In the genomic region with DNA sequence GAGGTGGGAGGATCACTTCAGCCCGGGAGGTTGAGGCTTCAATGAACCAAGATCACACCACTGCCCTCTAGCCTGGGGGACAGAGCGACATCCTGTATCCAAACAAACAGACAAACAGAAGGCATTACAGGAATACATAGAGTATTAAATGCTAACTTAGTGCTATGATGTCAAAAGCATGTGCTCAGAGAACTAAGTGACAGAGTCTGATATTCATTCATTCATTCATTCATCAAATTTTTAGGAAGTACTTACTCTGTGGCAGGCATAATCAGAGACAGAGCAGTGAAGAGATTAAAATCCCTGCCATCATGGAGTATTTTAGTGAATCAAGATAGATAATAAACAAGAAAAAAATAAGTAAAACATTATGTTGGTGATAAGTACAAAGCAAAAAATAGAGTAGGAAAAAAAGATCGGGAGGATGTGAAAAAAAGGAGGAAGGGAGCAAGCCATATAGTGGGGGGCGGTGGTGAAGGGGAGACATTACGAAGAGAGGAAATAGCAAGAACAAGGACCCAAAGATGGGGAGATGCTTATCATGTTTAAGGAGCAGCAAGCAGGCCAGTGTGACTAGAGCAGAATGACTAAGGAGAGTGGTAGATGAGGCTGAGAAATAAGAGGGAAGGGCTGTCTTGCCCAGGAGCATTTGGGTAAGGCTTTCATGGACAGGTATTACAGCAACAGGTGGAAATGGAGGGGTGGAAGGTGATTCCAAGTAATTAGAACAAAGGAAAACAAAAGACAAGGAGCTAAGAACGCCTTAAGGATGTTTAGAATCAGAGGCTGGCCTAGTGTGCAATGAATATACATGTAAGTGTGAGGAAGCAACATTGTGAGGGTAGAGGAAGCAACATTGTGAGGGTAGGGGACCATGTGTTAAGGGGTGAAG, we compare ENCODE assay signal across 9 cellular contexts. TPM values are rescaled to one million over a fixed set of nuclear protein-coding genes. Genes with fewer than 3 reads are reported as not detected.
A peak's percentile ranks its signal among the peaks of the same experiment; 100 is the strongest.
DNase-seq lines count a peak whose midpoint lies in the region; ATAC-seq and TF ChIP-seq lines count a peak whose summit lies in the region.
"Had no signal": no experiment of that assay in that cellular context is flagged by ENCODE, and none has a peak within 500 bp of the region (broad histone marks: within the 10 kb centered on the region; RNA-seq: fewer than 3 reads in every experiment).

No MANE protein-coding gene starts in this region.

- H3K9me3 ChIP-seq in HUES6 (ENCODE audit: control insufficient read depth, insufficient read depth, low read depth, low read length) (no peaks in the 10 kb centered on the region), mesenchymal stem cell (ENCODE audit: control insufficient read depth, low read length) (no peaks in the 10 kb centered on the region), right atrium auricular region (no peaks in the 10 kb centered on the region)

- H4K91ac ChIP-seq in mesenchymal stem cell (ENCODE audit: low read length): no peak overlapping the region

- peaks cover 8% of the 10 kb centered on the region for H3K27me3 Mint-ChIP-seq in brain

- no peaks in the 10 kb centered on the region for H3K79me1 ChIP-seq in mesenchymal stem cell (replicated peaks; ENCODE audit: low read length, poor library complexity, severe bottlenecking)

- H3K36me3 ChIP-seq in ACC112 (ENCODE audit: insufficient read depth, low read length) (no peaks in the 10 kb centered on the region), HUES6 (ENCODE audit: control insufficient read depth, insufficient read depth, low read length) (no peaks in the 10 kb centered on the region), mesenchymal stem cell (ENCODE audit: control insufficient read depth in 1 of 2, insufficient read depth in 2 of 2, low read depth in 1 of 2, low read length in 2 of 2) (peaks cover 3 to 6% of the 10 kb centered on the region in 2 experiments), right atrium auricular region (no peaks in the 10 kb centered on the region)

- H2AFZ ChIP-seq in ACC112 (ENCODE audit: low read length, unreplicated experiment) (no peak overlapping the region), mesenchymal stem cell (ENCODE audit: low read depth, low read length) (no peak overlapping the region)

- H3K27ac ChIP-seq in ACC112 (ENCODE audit: low read depth, low read length) (peak overlapping the region; percentile 83), HUES6 (ENCODE audit: low read depth, low read length) (no peak overlapping the region), mesenchymal stem cell (ENCODE audit: low read length, poor library complexity, severe bottlenecking) (peak overlapping the region; percentile 17), right atrium auricular region (no peak overlapping the region)

- no peak overlapping the region for H2BK120ac ChIP-seq in mesenchymal stem cell (ENCODE audit: low read depth, low read length)

- H3K4me3 ChIP-seq in ACC112 (ENCODE audit: low read depth, low read length) (peak overlapping the region; percentile 93), HUES6 (ENCODE audit: low read depth, low read length) (peak overlapping the region; percentile 87; the same call in 1 of the 2 replicates), mesenchymal stem cell (ENCODE audit: insufficient read depth in 1 of 2, low read depth in 1 of 2, low read length in 2 of 2) (peak overlapping the region in 1 of 2 experiments; percentile 95), right atrium auricular region (no peak overlapping the region)

- DNase-seq in mesenchymal stem cell (peak; percentile 22), NCI-H82 treated with DMSO at 0.1 percent for 48 hours (lab: John Stamatoyannopoulos, UW; ENCODE audit: unreplicated experiment) (no peak), right atrium auricular region (ENCODE audit: low spot score) (no peak)
- no peak for DNase-seq in activated CD4-positive, CD25-positive, alpha-beta regulatory T cell treated with anti-CD3 and anti-CD28 coated beads, Interleukin-2, amount 50 U/mL, for 72 hours
- DNase-seq: aorta had no signal

- peak overlapping the region; percentile 44 for H2AK5ac ChIP-seq in mesenchymal stem cell (ENCODE audit: low read length, severe bottlenecking)

- H3K27me3 ChIP-seq in ACC112 (ENCODE audit: insufficient read depth, low read length) (no peaks in the 10 kb centered on the region), HUES6 (ENCODE audit: control insufficient read depth, insufficient read depth, low read length) (no peaks in the 10 kb centered on the region), mesenchymal stem cell (ENCODE audit: control insufficient read depth in 1 of 2, insufficient read depth in 1 of 2, low read length in 2 of 2) (no peaks in the 10 kb centered on the region), right atrium auricular region (no peaks in the 10 kb centered on the region)

- H3K4me1 Mint-ChIP-seq in brain: peaks cover 70% of the 10 kb centered on the region

- H3K9ac ChIP-seq in HUES6 (ENCODE audit: low read length): no peak overlapping the region
- peak overlapping the region; percentile 97 for H3K9ac ChIP-seq in mesenchymal stem cell (ENCODE audit: low read length)

- WGBS in mesenchymal stem cell: 67% methylated on average over 5 of the region's 6 CpGs

- H2BK5ac ChIP-seq in mesenchymal stem cell (ENCODE audit: low read depth, low read length, poor library complexity, severe bottlenecking): no peak overlapping the region

- ATAC-seq in GM21576 (IDR thresholded peaks at IDR 0.05; ENCODE audit: unreplicated experiment): no peak

- H3K4me2 ChIP-seq in mesenchymal stem cell (ENCODE audit: low read length, poor library complexity, severe bottlenecking): peak overlapping the region; percentile 60

- no peaks in the 10 kb centered on the region for H3K9me3 Mint-ChIP-seq in brain

- peak overlapping the region; percentile 39 to 98 (median 91) for H3K27ac Mint-ChIP-seq in brain

- H3K4ac ChIP-seq in mesenchymal stem cell (ENCODE audit: low read depth in 1 of 2, low read length in 2 of 2): no peak overlapping the region

- peak overlapping the region; percentile 80 to 97 (median 92) for H3K4me3 Mint-ChIP-seq in brain

- peak overlapping the region in 1 of 2 experiments; percentile 61 for H2BK12ac ChIP-seq in mesenchymal stem cell (ENCODE audit: low read length in 2 of 2)

- TF ChIP-seq CTCF in brain (conservative IDR thresholded peaks at IDR 0.05) (no peak), right atrium auricular region (IDR thresholded peaks at IDR 0.05) (no peak)

- peak overlapping the region in 1 of 2 experiments; percentile 34 for H3K18ac ChIP-seq in mesenchymal stem cell (ENCODE audit: low read depth in 1 of 2, low read length in 2 of 2)

- H2BK15ac ChIP-seq in mesenchymal stem cell (ENCODE audit: low read depth, poor library complexity, severe bottlenecking): no peak overlapping the region

- H4K8ac ChIP-seq in mesenchymal stem cell (ENCODE audit: low read length): no peak overlapping the region

- peaks cover 26% of the 10 kb centered on the region for H3K36me3 Mint-ChIP-seq in brain

- H3K4me1 ChIP-seq in ACC112 (ENCODE audit: control insufficient read depth, insufficient read depth, low read length, unreplicated experiment) (peaks cover 55% of the 10 kb centered on the region), HUES6 (ENCODE audit: control insufficient read depth, insufficient read depth, low read length) (peaks cover 14% of the 10 kb centered on the region), mesenchymal stem cell (ENCODE audit: control insufficient read depth, insufficient read depth, low read depth, low read length) (peaks cover 10% of the 10 kb centered on the region), right atrium auricular region (peaks cover 0 to 21% of the 10 kb centered on the region in 2 donors)

- H3K14ac ChIP-seq in mesenchymal stem cell (ENCODE audit: low read length in 2 of 2): no peak overlapping the region

- peak overlapping the region in 1 of 2 experiments; percentile 23 for H3K23ac ChIP-seq in mesenchymal stem cell (ENCODE audit: low read length in 2 of 2)

- peaks cover 78% of the 10 kb centered on the region for H3K79me2 ChIP-seq in ACC112 (ENCODE audit: control insufficient read depth, insufficient read depth, low read length, unreplicated experiment)

RNA-seq across cellular contexts. Expression of gene MAP4K5, which starts 2.8 kb away (rescaled TPM):
- polyA plus RNA-seq in brain (ENCODE audit: insufficient read depth, low read depth, low replicate concordance): 5.3 TPM
- polyA plus RNA-seq in mesenchymal stem cell (2013, experiment 1 of 2): 29.5 TPM
- polyA plus RNA-seq in mesenchymal stem cell (2013, experiment 2 of 2): 31.7 TPM
- total RNA-seq in right atrium auricular region: 10 to 100 TPM; 37.5 to 44.4 TPM

RNA-seq across cellular contexts. Expression of gene ATL1, which starts 30.4 kb away (rescaled TPM):
- polyA plus RNA-seq in brain (ENCODE audit: insufficient read depth, low read depth, low replicate concordance): 38.7 TPM
- 5.3 TPM for polyA plus RNA-seq in mesenchymal stem cell (2013, experiment 1 of 2)
- polyA plus RNA-seq in mesenchymal stem cell (2013, experiment 2 of 2): 5.1 TPM
- total RNA-seq in right atrium auricular region: 1 to 10 TPM; 2.2 to 2.6 TPM

Comparison
In these comparisons a context has a peak if more than half of its experiments do, and no peak if none do; other contexts are left out.
1. H3K27ac ChIP-seq: peak in ACC112 (single experiment) and mesenchymal stem cell (single experiment); none in HUES6 (single experiment) and right atrium auricular region (0 of 2).
2. H3K4me3 ChIP-seq: peak in ACC112 (single experiment) and HUES6 (single experiment); none in right atrium auricular region (0 of 2).